ENCODE assay signal across 20 cellular contexts in genomic region chr5:137088175-137088574, GRCh38.
DNase-seq lines count a peak whose midpoint lies in the region; ATAC-seq, FAIRE-seq and TF ChIP-seq lines count a peak whose summit lies in the region.
"Had no signal": no experiment of that assay in that cellular context is flagged by ENCODE, and none has a peak within 500 bp of the region (broad histone marks: within the 10 kb centered on the region; RNA-seq: fewer than 3 reads in every experiment).

No MANE protein-coding gene starts in this region.

- no peaks in the 10 kb centered on the region for H3K36me3 Mint-ChIP-seq in neural crest cell (ENCODE audit: low read depth)
- no peaks in the 10 kb centered on the region for H3K36me3 Mint-ChIP-seq in activated CD4-positive, alpha-beta T cell treated with anti-CD3 and anti-CD28 coated beads, Interleukin-2, amount 10 ng/mL, durations not matched to agents 24 days and 14 days (ENCODE audit: low read depth)
- H3K36me3 Mint-ChIP-seq: CD4-positive, alpha-beta memory T cell had no signal

- H3K56ac ChIP-seq in IMR-90 (ENCODE audit: extremely low read depth, insufficient read depth, low read length): no peak overlapping the region

- H3K4me3 ChIP-seq in IMR-90 (ENCODE audit: insufficient read depth, low read depth, low read length) (no peak overlapping the region), bronchial epithelial cell (ENCODE audit: low read depth, low read length) (no peak overlapping the region), kidney (ENCODE audit: low read length in 2 of 2) (no peak overlapping the region)
- H3K4me3 ChIP-seq: GM23338, HAP-1 had no signal

- intact Hi-C loops in IMR-90 (cut with micrococcal nuclease): no loop called here
- intact Hi-C loops in kidney (cut with DNase I): no loop called here
- intact Hi-C loops in activated CD4-positive, alpha-beta T cell treated with anti-CD3 and anti-CD28 coated beads, Interleukin-2, amount 10 ng/mL, durations not matched to agents 24 days and 14 days (cut with micrococcal nuclease): no loop called here

- no peaks in the 10 kb centered on the region for H3K79me1 ChIP-seq in IMR-90 (ENCODE audit: low read depth in 1 of 2, low read length in 2 of 2)

- no peak overlapping the region for H2BK20ac ChIP-seq in IMR-90 (ENCODE audit: low read depth, low read length)

- no peak overlapping the region for H3K4me2 ChIP-seq in IMR-90 (ENCODE audit: low read depth, low read length)
- H3K4me2 ChIP-seq: GM23338 had no signal

- TF ChIP-seq RAD21 in IMR-90 (IDR thresholded peaks at IDR 0.05; ENCODE audit: low read length): no peak

- no peak overlapping the region for H4K8ac ChIP-seq in IMR-90 (ENCODE audit: low read depth in 2 of 2, low read length in 2 of 2)

- no peak overlapping the region for H2BK15ac ChIP-seq in IMR-90 (ENCODE audit: low read depth, low read length)

- H3K27me3 Mint-ChIP-seq in neural crest cell (ENCODE audit: low read depth): no peaks in the 10 kb centered on the region
- H3K27me3 Mint-ChIP-seq in stimulated activated naive CD8-positive, alpha-beta T cell treated with anti-CD3 and anti-CD28 coated beads, Interleukin-15, amount 100 ng/mL, for 72 hours: peaks cover 6% of the 10 kb centered on the region
- H3K27me3 Mint-ChIP-seq in activated CD4-positive, alpha-beta T cell treated with anti-CD3 and anti-CD28 coated beads, Interleukin-2, amount 10 ng/mL, durations not matched to agents 24 days and 14 days: no peaks in the 10 kb centered on the region
- H3K27me3 Mint-ChIP-seq: CD4-positive, alpha-beta memory T cell had no signal

- no peak overlapping the region for H2AK5ac ChIP-seq in IMR-90 (ENCODE audit: low read depth, low read length)

- H4K5ac ChIP-seq in IMR-90 (ENCODE audit: low read depth, low read length): no peak overlapping the region

- WGBS in IMR-90 (ENCODE audit: extremely low coverage in 2 of 2, insufficient read length in 1 of 2), 2 experiments: no CpG with 5 or more reads among the region's 6 CpGs

- H3K9me3 ChIP-seq in IMR-90 (ENCODE audit: control insufficient read depth, insufficient read depth, low read length) (no peaks in the 10 kb centered on the region), kidney (ENCODE audit: control insufficient read depth in 1 of 2, low read length in 2 of 2) (no peaks in the 10 kb centered on the region)
- H3K9me3 ChIP-seq: HAP-1 had no signal

- DNase-seq in IMR-90: no peak
- no peak for DNase-seq in bronchial epithelial cell (ENCODE audit: low read depth)
- no peak for DNase-seq in neural crest cell (ENCODE audit: low read depth, low spot score)
- no peak for DNase-seq in kidney
- DNase-seq in stimulated activated naive CD8-positive, alpha-beta T cell treated with anti-CD3 and anti-CD28 coated beads, Interleukin-15, amount 100 ng/mL, for 72 hours: no peak
- DNase-seq in activated CD4-positive, alpha-beta T cell treated with anti-CD3 and anti-CD28 coated beads, Interleukin-2, amount 10 ng/mL, durations not matched to agents 24 days and 14 days: no peak
- DNase-seq: C1 segment of cervical spinal cord; Calu3; CD4-positive, alpha-beta memory T cell; COR-L47; DMS53; DMS79 treated with DMSO at 0.1 percent for 48 hours; GF-D8; HFFc6 had no signal

- H2AK9ac ChIP-seq in IMR-90 (replicated peaks; ENCODE audit: low read depth, low read length, poor library complexity): no peak overlapping the region

- dilution Hi-C loops in IMR-90 (cut with HindIII; ENCODE audit: low sequenced_read_pairs, unreplicated experiment): no loop called here

- peak; percentile 58 for FAIRE-seq in bronchial epithelial cell (lab: Jason Lieb, UNC)
- no peak for FAIRE-seq in kidney (lab: Jason Lieb, UNC)
- FAIRE-seq: A204.1, GM12891, GM18507, H54 had no signal

- H2BK120ac ChIP-seq in IMR-90 (ENCODE audit: low read depth, low read length): no peak overlapping the region

- POLR2A ChIA-PET in IMR-90 (lab: Charles Lee; ENCODE audit: unreplicated experiment): no interaction called here

- no peak for ATAC-seq in IMR-90 (ENCODE audit: low read depth)
- no peak for ATAC-seq in stimulated activated naive CD8-positive, alpha-beta T cell treated with anti-CD3 and anti-CD28 coated beads, Interleukin-15, amount 100 ng/mL, for 72 hours
- ATAC-seq: GM23338 had no signal

- H2BK5ac ChIP-seq in IMR-90 (ENCODE audit: low read depth, low read length, poor library complexity, severe bottlenecking): no peak overlapping the region

- TF ChIP-seq POLR2A in IMR-90 (IDR thresholded peaks at IDR 0.05; ENCODE audit: low read depth, low read length): no peak

- H3K4ac ChIP-seq in IMR-90 (ENCODE audit: low read depth, low read length): no peak overlapping the region

- no peaks in the 10 kb centered on the region for H3K27me3 ChIP-seq in IMR-90 (ENCODE audit: control insufficient read depth, insufficient read depth, low read length)
- no peaks in the 10 kb centered on the region for H3K27me3 ChIP-seq in bronchial epithelial cell (ENCODE audit: control insufficient read depth, insufficient read depth, low read length)

- H3K9me1 ChIP-seq in IMR-90 (ENCODE audit: insufficient read depth, low read length): no peaks in the 10 kb centered on the region

- peak overlapping the region; percentile 74 for H3K27ac Mint-ChIP-seq in neural crest cell (ENCODE audit: unreplicated experiment)
- no peak overlapping the region for H3K27ac Mint-ChIP-seq in stimulated activated naive CD8-positive, alpha-beta T cell treated with anti-CD3 and anti-CD28 coated beads, Interleukin-15, amount 100 ng/mL, for 72 hours
- H3K27ac Mint-ChIP-seq in activated CD4-positive, alpha-beta T cell treated with anti-CD3 and anti-CD28 coated beads, Interleukin-2, amount 10 ng/mL, durations not matched to agents 24 days and 14 days: no peak overlapping the region
- H3K27ac Mint-ChIP-seq: CD4-positive, alpha-beta memory T cell; GM23338; HFFc6 had no signal

- H4K91ac ChIP-seq in IMR-90 (ENCODE audit: insufficient read depth, low read depth, low read length): no peak overlapping the region

- CTCF ChIA-PET in IMR-90 (lab: Yijun Ruan, JAX): no interaction called here

- H3K36me3 ChIP-seq in IMR-90 (ENCODE audit: control insufficient read depth, insufficient read depth, low read length) (no peaks in the 10 kb centered on the region), bronchial epithelial cell (ENCODE audit: control insufficient read depth, insufficient read depth, low read length) (no peaks in the 10 kb centered on the region), kidney (ENCODE audit: control insufficient read depth in 1 of 2, insufficient read depth in 2 of 2, low read length in 2 of 2) (no peaks in the 10 kb centered on the region)
- H3K36me3 ChIP-seq: HAP-1 had no signal

- in situ Hi-C loops in IMR-90 (cut with MboI; ENCODE audit: low sequenced_read_pairs): no loop called here

- no TSS peak for BruUV-seq in IMR-90 (replicated peaks; lab: Mats Ljungman, UMichigan)

- H2AFZ ChIP-seq in IMR-90 (replicated peaks; ENCODE audit: low read length, poor library complexity): no peak overlapping the region
- H2AFZ ChIP-seq: GM23338 had no signal

- H3K9me3 Mint-ChIP-seq in neural crest cell: no peaks in the 10 kb centered on the region
- peaks cover 0 to 5% of the 10 kb centered on the region in 2 donors for H3K9me3 Mint-ChIP-seq in stimulated activated naive CD8-positive, alpha-beta T cell treated with anti-CD3 and anti-CD28 coated beads, Interleukin-15, amount 100 ng/mL, for 72 hours
- H3K9me3 Mint-ChIP-seq in activated CD4-positive, alpha-beta T cell treated with anti-CD3 and anti-CD28 coated beads, Interleukin-2, amount 10 ng/mL, durations not matched to agents 24 days and 14 days: no peaks in the 10 kb centered on the region
- H3K9me3 Mint-ChIP-seq: GM23338, HFFc6 had no signal

- H3K18ac ChIP-seq in IMR-90 (ENCODE audit: low read depth, low read length): no peak overlapping the region

- H3K4me1 Mint-ChIP-seq in neural crest cell: peaks cover 19% of the 10 kb centered on the region
- no peaks in the 10 kb centered on the region for H3K4me1 Mint-ChIP-seq in stimulated activated naive CD8-positive, alpha-beta T cell treated with anti-CD3 and anti-CD28 coated beads, Interleukin-15, amount 100 ng/mL, for 72 hours
- H3K4me1 Mint-ChIP-seq in activated CD4-positive, alpha-beta T cell treated with anti-CD3 and anti-CD28 coated beads, Interleukin-2, amount 10 ng/mL, durations not matched to agents 24 days and 14 days: no peaks in the 10 kb centered on the region
- H3K4me1 Mint-ChIP-seq: CD4-positive, alpha-beta memory T cell had no signal

- H3K27ac ChIP-seq in IMR-90 (ENCODE audit: insufficient read depth, low read length): no peak overlapping the region
- no peak overlapping the region for H3K27ac ChIP-seq in kidney (ENCODE audit: low read depth in 2 of 2, low read length in 2 of 2)

- TF ChIP-seq CTCF in IMR-90 (conservative IDR thresholded peaks at IDR 0.05; ENCODE audit: low read depth, low read length) (no peak), bronchial epithelial cell (IDR thresholded peaks at IDR 0.05; ENCODE audit: insufficient read depth, low read length, severe bottlenecking) (no peak), neural crest cell (conservative IDR thresholded peaks at IDR 0.05) (no peak), kidney (IDR thresholded peaks at IDR 0.05; ENCODE audit: borderline replicate concordance, extremely low read depth, insufficient read depth) (no peak)

- no peak overlapping the region for H3K23ac ChIP-seq in IMR-90 (ENCODE audit: low read depth, low read length)

- H3K4me1 ChIP-seq in IMR-90 (ENCODE audit: control insufficient read depth, insufficient read depth, low read length): no peaks in the 10 kb centered on the region
- H3K4me1 ChIP-seq in kidney (ENCODE audit: control insufficient read depth in 1 of 2, insufficient read depth in 1 of 2, low read depth in 1 of 2, low read length in 2 of 2): no peaks in the 10 kb centered on the region

- no peaks in the 10 kb centered on the region for H4K20me1 ChIP-seq in IMR-90 (ENCODE audit: insufficient read depth, low read length)

- H3K14ac ChIP-seq in IMR-90 (replicated peaks; ENCODE audit: low read depth, low read length): no peak overlapping the region

- H3K4me3 Mint-ChIP-seq in neural crest cell: no peak overlapping the region
- no peak overlapping the region for H3K4me3 Mint-ChIP-seq in stimulated activated naive CD8-positive, alpha-beta T cell treated with anti-CD3 and anti-CD28 coated beads, Interleukin-15, amount 100 ng/mL, for 72 hours
- H3K4me3 Mint-ChIP-seq in activated CD4-positive, alpha-beta T cell treated with anti-CD3 and anti-CD28 coated beads, Interleukin-2, amount 10 ng/mL, durations not matched to agents 24 days and 14 days: no peak overlapping the region
- H3K4me3 Mint-ChIP-seq: CD4-positive, alpha-beta memory T cell; GM23338; HFFc6 had no signal

- H3K9ac ChIP-seq in IMR-90 (ENCODE audit: low read depth, low read length) (no peak overlapping the region), kidney (ENCODE audit: low read length in 2 of 2) (no peak overlapping the region)

TF ChIP-seq in IMR-90, 13 proteins besides CTCF, POLR2A, EP300 and RAD21 (continues in another document):
- TF ChIP-seq MAFK (IDR thresholded peaks at IDR 0.05; ENCODE audit: low read depth, low read length): peak; percentile 74
